Comparison of ENCODE assay signal across 8 cellular contexts in the genomic region with DNA sequence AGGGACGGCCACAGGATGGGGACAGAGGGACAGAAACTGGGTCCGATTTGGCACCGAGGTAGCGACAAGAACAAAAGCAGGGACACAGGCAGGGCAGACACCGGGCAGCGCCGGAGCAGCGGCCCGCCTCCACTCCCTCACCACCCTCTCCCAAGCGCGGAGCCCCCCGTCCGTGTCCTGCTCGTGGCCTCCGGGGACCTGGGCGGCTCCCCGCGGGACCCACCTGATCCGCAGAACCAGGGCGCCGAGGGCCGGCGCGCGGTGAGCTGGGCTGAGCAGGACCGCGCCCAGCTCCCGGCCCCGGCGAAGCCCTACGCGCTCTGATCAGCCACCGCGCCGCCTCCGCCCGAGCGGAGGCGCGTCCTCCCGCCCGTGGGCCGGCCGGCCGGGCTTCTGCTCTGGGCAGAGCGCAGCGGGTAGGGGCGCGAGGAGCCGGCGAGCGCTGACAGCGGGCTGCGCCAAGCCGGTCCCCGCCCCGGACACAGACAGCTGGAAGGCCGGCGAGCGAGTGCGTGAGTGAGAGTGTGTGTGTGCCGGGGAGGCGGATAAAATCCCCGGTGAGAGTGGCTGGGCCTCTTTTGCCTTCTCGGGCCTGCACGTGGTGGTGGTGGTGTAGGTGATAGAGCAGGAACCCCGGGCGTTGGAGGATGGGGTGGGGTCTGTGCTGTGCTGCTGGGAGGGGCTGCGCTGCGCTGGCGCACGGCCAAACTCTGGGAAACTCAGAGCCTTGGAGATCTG. TPM values are rescaled to one million over a fixed set of nuclear protein-coding genes. Genes with fewer than 3 reads are reported as not detected.
DNase-seq lines count a peak whose midpoint lies in the region; ATAC-seq and TF ChIP-seq lines count a peak whose summit lies in the region.

A gene (minus strand): TSS at position 418 of the 738 bp plus-strand sequence. CDS start 31,922 bp downstream, outside the sequence.

- DNase-seq in A673 (ENCODE audit: low spot score), result peak; percentile 31
- DNase-seq in GM10248 (ENCODE audit: extremely low spot score), result peak; percentile 52
- peak; percentile 9 for DNase-seq in NOMO-1 treated with dmso at 0.1 percent for 144 hours (lab: John Stamatoyannopoulos, UW; ENCODE audit: unreplicated experiment)
- DNase-seq in cerebellar cortex (ENCODE audit: low spot score), result peak; percentile 9
- peak; percentile 56 for DNase-seq in iris pigment epithelial cell (ENCODE audit: low read depth)

- H3K27me3 ChIP-seq in A673 (replicated peaks; ENCODE audit: insufficient read depth, low read depth, low read length, poor library complexity) (peaks cover 23% of the 10 kb centered on the region), skeletal muscle tissue (ENCODE audit: control insufficient read depth in 3 of 3, insufficient read depth in 3 of 3, low read length in 3 of 3) (peaks cover 0 to 30% (median 28%) of the 10 kb centered on the region in 3 donors)

- POLR2A ChIA-PET in A673 (lab: Charles Lee; ENCODE audit: low non-redundant PET) (no interaction called here), GM10248 (lab: Yijun Ruan, JAX) (no interaction called here)

- no peak for ATAC-seq in HG02973 (IDR thresholded peaks at IDR 0.05; ENCODE audit: unreplicated experiment)
- no peak for ATAC-seq in HG02759 (IDR thresholded peaks at IDR 0.05; ENCODE audit: unreplicated experiment)

- CTCF ChIA-PET in A673 (lab: Charles Lee), result interaction anchor here (0.5 kb wide), 1 partner anchor 42 kb away, joined by 10 read pairs; no protein-coding TSS in a partner anchor
- CTCF ChIA-PET in GM10248 (lab: Yijun Ruan, JAX), result interaction anchor here (0.9 to 1.5 kb wide), 5 partner anchors 9 to 180 kb away, joined by 3 to 7 read pairs (median 4); no protein-coding TSS in a partner anchor

- H3K9ac ChIP-seq in skeletal muscle tissue (ENCODE audit: low read depth in 1 of 3, low read length in 3 of 3), result peak within 1 kb of the TSS; percentile 57 to 79 (median 74)

- intact Hi-C loops in A673 (cut with micrococcal nuclease; ENCODE audit: unreplicated experiment), result loop anchor here (2.0 to 5.0 kb wide), 2 partner anchors 37 to 287 kb away; no protein-coding TSS in a partner anchor

- H3K27ac ChIP-seq in A673 (ENCODE audit: low read depth, low read length, poor library complexity, severe bottlenecking) (no peak within 1 kb of the TSS), skeletal muscle tissue (ENCODE audit: low read depth, low read length) (peak within 1 kb of the TSS; percentile 60)

- no peaks in the 10 kb centered on the region for H3K9me3 ChIP-seq in A673 (ENCODE audit: low read depth, low read length, poor library complexity, severe bottlenecking)
- no peaks in the 10 kb centered on the region for H3K9me3 ChIP-seq in skeletal muscle tissue (ENCODE audit: control insufficient read depth in 3 of 3, low read length in 3 of 3)

- no peak for TF ChIP-seq CTCF in A673 (conservative IDR thresholded peaks at IDR 0.05; ENCODE audit: low read depth, low read length)
- TF ChIP-seq CTCF in GM10248 (IDR thresholded peaks at IDR 0.05; ENCODE audit: control extremely low read depth, extremely low read depth, low read depth, missing control alignments), result no peak

- H3K4me1 ChIP-seq in A673 (ENCODE audit: insufficient read depth, low read length, poor library complexity, severe bottlenecking) (peaks cover 13% of the 10 kb centered on the region), skeletal muscle tissue (ENCODE audit: control insufficient read depth in 3 of 3, insufficient read depth in 3 of 3, low read length in 3 of 3) (peaks cover 14 to 30% (median 18%) of the 10 kb centered on the region in 3 donors)

- H3K4me3 ChIP-seq in A673 (ENCODE audit: low read depth, low read length, poor library complexity, severe bottlenecking) (peak within 1 kb of the TSS; percentile 49), skeletal muscle tissue (ENCODE audit: low read length in 3 of 3) (peak within 1 kb of the TSS; percentile 73 to 78 (median 75))

- no TSS peak for BruUV-seq in A673 (replicated peaks; lab: Mats Ljungman, UMichigan)

- H3K36me3 ChIP-seq in A673 (ENCODE audit: insufficient read depth, low read length, poor library complexity, severe bottlenecking), result no peaks in the 10 kb centered on the region
- H3K36me3 ChIP-seq in skeletal muscle tissue (ENCODE audit: control insufficient read depth in 3 of 3, insufficient read depth in 3 of 3, low read length in 3 of 3), result no peaks in the 10 kb centered on the region

RNA-seq across cellular contexts. Expression of the gene that starts here (rescaled TPM):
- total RNA-seq in A673 (2021) (not detected in 2 replicates), skeletal muscle tissue (6.3 TPM)

Comparison
In these comparisons a context has a peak if more than half of its experiments do, and no peak if none do; other contexts are left out.
1. Peak in DNase-seq and H3K4me3 ChIP-seq in A673; RNA of the gene not detected or under 1 TPM.